29 cellular contexts compared by ENCODE assay signal in genomic region chrX:56397636-56398035, GRCh38.
DNase-seq lines count a peak whose midpoint lies in the region; ATAC-seq and TF ChIP-seq lines count a peak whose summit lies in the region.
"Had no signal": no experiment of that assay in that cellular context is flagged by ENCODE, and none has a peak within 500 bp of the region (broad histone marks: within the 10 kb centered on the region; RNA-seq: fewer than 3 reads in every experiment).

No MANE protein-coding gene starts in this region.

- H3K27me3 Mint-ChIP-seq in activated CD8-positive, alpha-beta memory T cell treated with anti-CD3 and anti-CD28 coated beads, Interleukin-2, amount 10 ng/mL, durations not matched to agents 7 days and 5 days: no peaks in the 10 kb centered on the region
- H3K27me3 Mint-ChIP-seq in CD8-positive, alpha-beta T cell (ENCODE audit: low read depth): no peaks in the 10 kb centered on the region
- H3K27me3 Mint-ChIP-seq in activated CD4-positive, alpha-beta memory T cell treated with anti-CD3 and anti-CD28 coated beads for 36 hours: no peaks in the 10 kb centered on the region
- no peaks in the 10 kb centered on the region for H3K27me3 Mint-ChIP-seq in activated naive CD8-positive, alpha-beta T cell treated with anti-CD3 and anti-CD28 coated beads, Interleukin-2, amount 50 U/mL, for 24 hours
- H3K27me3 Mint-ChIP-seq: B cell, IgD-negative memory B cell had no signal

- H3K4me3 ChIP-seq in CD8-positive, alpha-beta T cell (ENCODE audit: low read depth, low read length): no peak overlapping the region
- H3K4me3 ChIP-seq: GM23338, lower lobe of right lung, mucosa of descending colon, neural progenitor cell, right lobe of liver had no signal

- in situ Hi-C loops in G401 (cut with HindIII; ENCODE audit: low sequenced_read_pairs): no loop called here

- H3K4me3 Mint-ChIP-seq in activated CD8-positive, alpha-beta memory T cell treated with anti-CD3 and anti-CD28 coated beads, Interleukin-2, amount 10 ng/mL, durations not matched to agents 7 days and 5 days: no peak overlapping the region
- H3K4me3 Mint-ChIP-seq in CD8-positive, alpha-beta T cell: peak overlapping the region; percentile 35
- H3K4me3 Mint-ChIP-seq in activated CD4-positive, alpha-beta memory T cell treated with anti-CD3 and anti-CD28 coated beads for 36 hours: peak overlapping the region; percentile 45
- H3K4me3 Mint-ChIP-seq in activated naive CD8-positive, alpha-beta T cell treated with anti-CD3 and anti-CD28 coated beads, Interleukin-2, amount 50 U/mL, for 24 hours: peak overlapping the region; percentile 11
- H3K4me3 Mint-ChIP-seq: B cell, GM23338, IgD-negative memory B cell, neural progenitor cell had no signal

- no peak overlapping the region for H3K27ac ChIP-seq in CD8-positive, alpha-beta T cell (ENCODE audit: low read depth, low read length)
- H3K27ac ChIP-seq: lower lobe of right lung, neural progenitor cell, right lobe of liver had no signal

- intact Hi-C loops in CD8-positive, alpha-beta T cell (cut with DNase I, micrococcal nuclease): no loop called here
- intact Hi-C loops in activated CD4-positive, alpha-beta memory T cell treated with anti-CD3 and anti-CD28 coated beads for 36 hours (cut with micrococcal nuclease): loop anchor here (2.0 kb wide), 1 partner anchor 15 kb away; no protein-coding TSS in a partner anchor

- H3K9me3 Mint-ChIP-seq in activated CD8-positive, alpha-beta memory T cell treated with anti-CD3 and anti-CD28 coated beads, Interleukin-2, amount 10 ng/mL, durations not matched to agents 7 days and 5 days (ENCODE audit: low read depth): peaks cover 6% of the 10 kb centered on the region
- H3K9me3 Mint-ChIP-seq in CD8-positive, alpha-beta T cell: no peaks in the 10 kb centered on the region
- no peaks in the 10 kb centered on the region for H3K9me3 Mint-ChIP-seq in activated CD4-positive, alpha-beta memory T cell treated with anti-CD3 and anti-CD28 coated beads for 36 hours
- no peaks in the 10 kb centered on the region for H3K9me3 Mint-ChIP-seq in activated naive CD8-positive, alpha-beta T cell treated with anti-CD3 and anti-CD28 coated beads, Interleukin-2, amount 50 U/mL, for 24 hours

- peak; percentile 42 for DNase-seq in activated CD8-positive, alpha-beta memory T cell treated with anti-CD3 and anti-CD28 coated beads, Interleukin-2, amount 10 ng/mL, durations not matched to agents 7 days and 5 days
- DNase-seq in activated CD8-positive, alpha-beta memory T cell treated with anti-CD3 and anti-CD28 coated beads, Interleukin-2, amount 50 U/mL, for 48 hours: no peak
- no peak for DNase-seq in CD8-positive, alpha-beta T cell
- peak; percentile 46 for DNase-seq in activated CD4-positive, alpha-beta memory T cell treated with anti-CD3 and anti-CD28 coated beads for 36 hours
- no peak for DNase-seq in activated naive CD8-positive, alpha-beta T cell treated with anti-CD3 and anti-CD28 coated beads, Interleukin-2, amount 50 U/mL, for 24 hours
- DNase-seq in G401 (ENCODE audit: low spot score) (no peak), NCI-H446 treated with DMSO at 0.1 percent for 48 hours (lab: John Stamatoyannopoulos, UW) (no peak), LoVo (ENCODE audit: low spot score) (no peak)
- DNase-seq: activated T-cell treated with anti-CD3 and anti-CD28 coated beads for 4 hours; amniotic stem cell; Caco-2; DMS79; effector CD8-positive, alpha-beta T cell; erythroblast; head of caudate nucleus; kidney glomerular epithelial cell; lower lobe of right lung; mucosa of descending colon; NCI-H1417 treated with DMSO at 0.1 percent for 48 hours; NCI-H510A; NK-92 treated with Interleukin-12 subunit alpha and Interleukin-12 subunit beta, amount 100 ng/mL, for 24 hours; right lobe of liver; SIG-M5; SW 1271 had no signal

- H3K36me3 Mint-ChIP-seq in activated CD8-positive, alpha-beta memory T cell treated with anti-CD3 and anti-CD28 coated beads, Interleukin-2, amount 10 ng/mL, durations not matched to agents 7 days and 5 days: peaks cover 10% of the 10 kb centered on the region
- peaks cover 8% of the 10 kb centered on the region for H3K36me3 Mint-ChIP-seq in CD8-positive, alpha-beta T cell
- peaks cover 14% of the 10 kb centered on the region for H3K36me3 Mint-ChIP-seq in activated CD4-positive, alpha-beta memory T cell treated with anti-CD3 and anti-CD28 coated beads for 36 hours
- peaks cover 1% of the 10 kb centered on the region for H3K36me3 Mint-ChIP-seq in activated naive CD8-positive, alpha-beta T cell treated with anti-CD3 and anti-CD28 coated beads, Interleukin-2, amount 50 U/mL, for 24 hours (ENCODE audit: low read depth)
- H3K36me3 Mint-ChIP-seq: IgD-negative memory B cell, neural progenitor cell had no signal

- peaks cover 18% of the 10 kb centered on the region for H3K4me1 Mint-ChIP-seq in activated CD8-positive, alpha-beta memory T cell treated with anti-CD3 and anti-CD28 coated beads, Interleukin-2, amount 10 ng/mL, durations not matched to agents 7 days and 5 days
- peaks cover 45% of the 10 kb centered on the region for H3K4me1 Mint-ChIP-seq in CD8-positive, alpha-beta T cell (ENCODE audit: low read depth)
- H3K4me1 Mint-ChIP-seq in activated CD4-positive, alpha-beta memory T cell treated with anti-CD3 and anti-CD28 coated beads for 36 hours (ENCODE audit: low read depth): peaks cover 58% of the 10 kb centered on the region
- H3K4me1 Mint-ChIP-seq in activated naive CD8-positive, alpha-beta T cell treated with anti-CD3 and anti-CD28 coated beads, Interleukin-2, amount 50 U/mL, for 24 hours: peaks cover 47% of the 10 kb centered on the region
- H3K4me1 Mint-ChIP-seq: B cell, GM23338, neural progenitor cell had no signal

- H3K9me3 ChIP-seq in CD8-positive, alpha-beta T cell (ENCODE audit: low read length): no peaks in the 10 kb centered on the region
- H3K9me3 ChIP-seq: Caco-2, lower lobe of right lung, mucosa of descending colon, right lobe of liver had no signal

- no peaks in the 10 kb centered on the region for H3K36me3 ChIP-seq in CD8-positive, alpha-beta T cell (ENCODE audit: insufficient read depth, low read length)
- H3K36me3 ChIP-seq: lower lobe of right lung, neural progenitor cell, right lobe of liver had no signal

- peak; percentile 78 for ATAC-seq in activated CD8-positive, alpha-beta memory T cell treated with anti-CD3 and anti-CD28 coated beads, Interleukin-2, amount 10 ng/mL, durations not matched to agents 7 days and 5 days
- ATAC-seq in CD8-positive, alpha-beta T cell: peak; percentile 34
- peak; percentile 71 for ATAC-seq in activated naive CD8-positive, alpha-beta T cell treated with anti-CD3 and anti-CD28 coated beads, Interleukin-2, amount 50 U/mL, for 24 hours
- ATAC-seq: GM23338, lower lobe of right lung, mucosa of descending colon, Panc1, right lobe of liver had no signal

- no peaks in the 10 kb centered on the region for H3K27me3 ChIP-seq in CD8-positive, alpha-beta T cell (ENCODE audit: insufficient read depth, low read length)
- H3K27me3 ChIP-seq: neural progenitor cell, right lobe of liver had no signal

- POLR2A ChIA-PET in CD8-positive, alpha-beta T cell (lab: Charles Lee): no interaction called here
- POLR2A ChIA-PET in activated CD4-positive, alpha-beta memory T cell treated with anti-CD3 and anti-CD28 coated beads for 36 hours (lab: Charles Lee): no interaction called here

- peaks cover 21% of the 10 kb centered on the region for H3K4me1 ChIP-seq in CD8-positive, alpha-beta T cell (ENCODE audit: insufficient read depth, low read length)
- H3K4me1 ChIP-seq: Caco-2, lower lobe of right lung, neural progenitor cell, right lobe of liver had no signal

- CTCF ChIA-PET in activated CD8-positive, alpha-beta memory T cell treated with anti-CD3 and anti-CD28 coated beads, Interleukin-2, amount 10 ng/mL, durations not matched to agents 7 days and 5 days (lab: Charles Lee): no interaction called here
- CTCF ChIA-PET in CD8-positive, alpha-beta T cell (lab: Charles Lee): no interaction called here
- CTCF ChIA-PET in activated CD4-positive, alpha-beta memory T cell treated with anti-CD3 and anti-CD28 coated beads for 36 hours (lab: Charles Lee): no interaction called here

- H3K27ac Mint-ChIP-seq in activated CD8-positive, alpha-beta memory T cell treated with anti-CD3 and anti-CD28 coated beads, Interleukin-2, amount 10 ng/mL, durations not matched to agents 7 days and 5 days: peak overlapping the region; percentile 82
- peak overlapping the region; percentile 66 for H3K27ac Mint-ChIP-seq in CD8-positive, alpha-beta T cell
- H3K27ac Mint-ChIP-seq in activated CD4-positive, alpha-beta memory T cell treated with anti-CD3 and anti-CD28 coated beads for 36 hours: peak overlapping the region; percentile 85
- H3K27ac Mint-ChIP-seq in activated naive CD8-positive, alpha-beta T cell treated with anti-CD3 and anti-CD28 coated beads, Interleukin-2, amount 50 U/mL, for 24 hours: peak overlapping the region; percentile 71
- H3K27ac Mint-ChIP-seq: B cell, GM23338, IgD-negative memory B cell, neural progenitor cell had no signal

- TF ChIP-seq CTCF in CD8-positive, alpha-beta T cell (IDR thresholded peaks at IDR 0.05): no peak

Comparison
In these comparisons a context has a peak if more than half of its experiments do, and no peak if none do; other contexts are left out.
1. DNase-seq: peak in activated CD8-positive, alpha-beta memory T cell treated with anti-CD3 and anti-CD28 coated beads, Interleukin-2, amount 10 ng/mL, durations not matched to agents 7 days and 5 days (single experiment) and activated CD4-positive, alpha-beta memory T cell treated with anti-CD3 and anti-CD28 coated beads for 36 hours (single experiment); none in activated CD8-positive, alpha-beta memory T cell treated with anti-CD3 and anti-CD28 coated beads, Interleukin-2, amount 50 U/mL, for 48 hours (single experiment), CD8-positive, alpha-beta T cell (0 of 7), activated naive CD8-positive, alpha-beta T cell treated with anti-CD3 and anti-CD28 coated beads, Interleukin-2, amount 50 U/mL, for 24 hours (single experiment), G401 (single experiment), NCI-H446 treated with DMSO at 0.1 percent for 48 hours (single experiment) and LoVo (single experiment).
2. Peak in every context shown above with its lines, with median percentiles within 50 percentile points of each other: ATAC-seq and H3K27ac Mint-ChIP-seq.